Comparison of ENCODE assay signal across 13 cellular contexts in genomic region chr1:232586679-232587078, GRCh38.
"Had no signal": no experiment of that assay in that cellular context is flagged by ENCODE, and none has a peak within 500 bp of the region (broad histone marks: within the 10 kb centered on the region; RNA-seq: fewer than 3 reads in every experiment).

No MANE protein-coding gene starts in this region.

- DNase-seq: activated effector memory CD4-positive, alpha-beta T cell treated with anti-CD3 and anti-CD28 coated beads, Interleukin-2, amount 50 U/mL, for 16 hours; activated T-cell treated with anti-CD3 and anti-CD28 coated beads, Interleukin-2, amount 50 U/mL, for 1 hour; amniotic stem cell; body of pancreas; effector memory CD8-positive, alpha-beta T cell; erythroblast; hypothalamus; immature natural killer cell; left cardiac atrium; natural killer cell; right lobe of liver; spleen had no signal

- ATAC-seq: body of pancreas; natural killer cell; right lobe of liver; stimulated activated memory B cell treated with anti-CD40 and anti-IgM and Interleukin-4, amounts not matched to agents 10 μg/mL and 1 μg/mL and 100 μg/mL, for 72 hours had no signal
